In the genomic region with DNA sequence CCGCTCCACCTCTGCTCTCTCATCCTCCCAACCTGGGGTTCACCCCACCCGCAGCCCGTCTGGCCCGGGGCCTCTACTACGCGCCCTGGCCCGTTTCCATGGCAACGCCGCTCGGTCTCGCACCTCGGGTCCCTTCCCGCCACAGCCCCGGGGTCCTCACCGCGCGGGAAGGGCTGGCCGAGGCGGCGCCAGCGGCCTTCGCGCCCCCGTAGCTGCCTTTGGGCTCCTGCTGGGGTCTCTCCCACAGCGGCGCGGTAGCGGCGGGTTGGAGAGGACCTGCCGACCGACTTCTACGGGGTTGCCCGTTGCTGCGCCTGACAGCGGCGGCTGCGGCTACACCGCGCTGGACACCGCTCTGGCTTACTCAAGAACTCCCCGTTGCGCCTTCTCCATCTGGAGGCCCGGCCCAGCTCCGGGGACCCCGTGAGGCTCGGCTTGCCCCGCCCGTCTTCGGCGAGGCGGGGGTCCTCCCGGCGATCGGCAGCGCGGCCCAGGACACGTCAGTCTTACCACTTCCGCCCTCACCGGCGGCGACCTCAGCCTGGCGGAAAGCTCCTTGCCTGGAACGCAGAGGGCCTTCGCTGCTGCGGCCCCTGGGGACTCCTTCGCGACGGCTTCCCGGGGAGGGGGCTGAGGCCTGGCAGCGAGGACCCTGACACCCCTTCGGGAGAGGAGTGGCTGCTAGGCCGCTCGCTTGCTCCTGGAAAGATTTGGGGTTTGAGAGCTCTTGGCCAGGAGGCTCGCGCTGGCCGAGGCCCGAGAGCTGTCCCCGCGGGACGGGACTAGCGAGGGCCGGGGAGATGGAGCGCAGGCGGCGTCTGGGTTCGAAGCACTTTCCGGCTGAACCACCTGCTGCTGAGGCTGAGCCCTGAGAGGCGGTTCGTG, we compare ENCODE assay signal across 8 cellular contexts. TPM values are rescaled to one million over a fixed set of nuclear protein-coding genes. Genes with fewer than 3 reads are reported as not detected.
DNase-seq lines count a peak whose midpoint lies in the region; ATAC-seq and TF ChIP-seq lines count a peak whose summit lies in the region.

Gene TM9SF1 (minus strand): TSS at position 256 of the 885 bp plus-strand sequence. CDS start 422 bp downstream, outside the sequence.

- H3K4me1 Mint-ChIP-seq in chondrocyte (ENCODE audit: low read depth) = peaks cover 39% of the 10 kb centered on the region

- no peaks in the 10 kb centered on the region for H3K27me3 ChIP-seq in layer of hippocampus (ENCODE audit: control insufficient read depth, insufficient read depth, low read length)

- peak; percentile 86 for ATAC-seq in GM19025 (IDR thresholded peaks at IDR 0.05; ENCODE audit: low read depth, unreplicated experiment)
- ATAC-seq in HG03280 (IDR thresholded peaks at IDR 0.05; ENCODE audit: unreplicated experiment) = peak; percentile 78

- H3K27ac Mint-ChIP-seq in chondrocyte (ENCODE audit: unreplicated experiment) = peak within 1 kb of the TSS; percentile 96

- TF ChIP-seq CTCF in chondrocyte (IDR thresholded peaks at IDR 0.05) = peak; percentile 9

- peak within 1 kb of the TSS; percentile 98 for H3K27ac ChIP-seq in layer of hippocampus (ENCODE audit: low read depth, low read length)

- no peaks in the 10 kb centered on the region for H3K9me3 Mint-ChIP-seq in chondrocyte (ENCODE audit: low read depth)

- H3K4me3 Mint-ChIP-seq in chondrocyte (ENCODE audit: unreplicated experiment) = peak within 1 kb of the TSS; percentile 93

- DNase-seq in AG20443 (ENCODE audit: low spot score) = peak; percentile 95
- peak; percentile 49 to 83 for DNase-seq in NCI-H446 (lab: John Stamatoyannopoulos, UW)
- DNase-seq in activated CD4-positive, alpha-beta T cell treated with anti-CD3 and anti-CD28 coated beads for 24 hours (ENCODE audit: low read depth in 2 of 2) = peak; percentile 72 to 73
- peak; percentile 97 for DNase-seq in chondrocyte (ENCODE audit: low spot score)
- peak; percentile 63 to 78 (median 76) for DNase-seq in stimulated activated CD4-positive, alpha-beta T cell treated with anti-CD3 and anti-CD28 coated beads, Interleukin-1b, Interleukin-23, amount 100 ng/mL, for 24 hours (ENCODE audit: low read depth in 4 of 4, low spot score in 1 of 4)

- peaks cover 16% of the 10 kb centered on the region for H3K36me3 Mint-ChIP-seq in chondrocyte (ENCODE audit: low read depth)

- H3K27me3 Mint-ChIP-seq in chondrocyte (ENCODE audit: low read depth) = no peaks in the 10 kb centered on the region

RNA-seq across cellular contexts. Expression of gene TM9SF1, which starts in this region (rescaled TPM):
- total RNA-seq in chondrocyte = 60.3 to 92.0 TPM (median 61.0 TPM) in 3 replicates

Comparison
In these comparisons a context has a peak if more than half of its experiments do, and no peak if none do; other contexts are left out.
1. Peak in every context shown above with its lines: DNase-seq, ATAC-seq and H3K27ac ChIP-seq.